Comparison of ENCODE assay signal across 12 cellular contexts in the genomic region with DNA sequence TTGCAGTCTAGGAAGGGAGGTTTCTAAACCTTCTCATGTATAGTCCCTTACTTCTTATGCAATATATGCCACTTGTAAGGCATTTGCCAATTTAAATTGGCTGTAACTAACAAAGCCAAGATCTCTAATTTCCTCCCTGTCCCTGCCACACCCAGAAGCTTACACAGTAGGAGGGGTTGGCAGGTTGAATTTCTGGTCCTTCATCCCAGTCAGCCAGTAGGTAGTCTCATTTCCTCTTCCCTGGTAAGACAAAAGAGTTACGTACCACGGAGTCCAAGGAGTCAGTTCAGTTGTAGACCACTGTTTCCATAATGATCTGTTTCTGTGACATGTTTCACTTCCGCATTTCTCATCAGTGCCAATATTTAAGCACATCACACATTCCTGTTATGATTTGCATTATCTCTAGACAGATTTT. TPM values are rescaled to one million over a fixed set of nuclear protein-coding genes. Genes with fewer than 3 reads are reported as not detected.
A peak's percentile ranks its signal among the peaks of the same experiment; 100 is the strongest.
DNase-seq lines count a peak whose midpoint lies in the region; ATAC-seq, FAIRE-seq and TF ChIP-seq lines count a peak whose summit lies in the region.
"Had no signal": no experiment of that assay in that cellular context is flagged by ENCODE, and none has a peak within 500 bp of the region (broad histone marks: within the 10 kb centered on the region; RNA-seq: fewer than 3 reads in every experiment).

No MANE protein-coding gene starts in this region.

- no peaks in the 10 kb centered on the region for H3K9me2 ChIP-seq in Karpas-422 (replicated peaks; ENCODE audit: insufficient read depth, low read length)

- peak overlapping the region; percentile 84 for H3K4me2 ChIP-seq in Karpas-422 (ENCODE audit: low read depth, low read length, poor library complexity, severe bottlenecking)

- no peaks in the 10 kb centered on the region for H3K36me3 Mint-ChIP-seq in activated CD4-positive, alpha-beta memory T cell treated with anti-CD3 and anti-CD28 coated beads, Interleukin-2, amount 10 ng/mL, durations not matched to agents 7 days and 5 days (ENCODE audit: low read depth)

- no peaks in the 10 kb centered on the region for H3K4me1 Mint-ChIP-seq in activated CD4-positive, alpha-beta memory T cell treated with anti-CD3 and anti-CD28 coated beads, Interleukin-2, amount 10 ng/mL, durations not matched to agents 7 days and 5 days

- H3K4me3 Mint-ChIP-seq in activated CD4-positive, alpha-beta memory T cell treated with anti-CD3 and anti-CD28 coated beads, Interleukin-2, amount 10 ng/mL, durations not matched to agents 7 days and 5 days = no peak overlapping the region
- H3K4me3 Mint-ChIP-seq: activated naive CD8-positive, alpha-beta T cell treated with anti-CD3 and anti-CD28 coated beads, Interleukin-2, amount 50 U/mL, for 24 hours; T-helper 1 cell treated with Interleukin-12 subunit alpha and Interleukin-12 subunit beta and Interleukin-4 antibody, amounts not matched to agents 30 μg/mL and 1 μg/mL, for 36 hours had no signal

- DNase-seq in Karpas-422 = peak; percentile 89
- DNase-seq in lower lobe of right lung = no peak
- no peak for DNase-seq in NCI-H1436 treated with DMSO at 0.1 percent for 48 hours (lab: John Stamatoyannopoulos, UW)
- DNase-seq in NCI-H510A treated with DMSO at 0.1 percent for 48 hours (lab: John Stamatoyannopoulos, UW) = no peak
- no peak for DNase-seq in activated CD4-positive, alpha-beta memory T cell treated with anti-CD3 and anti-CD28 coated beads, Interleukin-2, amount 10 ng/mL, durations not matched to agents 7 days and 5 days
- DNase-seq in small intestine = no peak
- DNase-seq: activated naive CD8-positive, alpha-beta T cell treated with anti-CD3 and anti-CD28 coated beads, Interleukin-2, amount 50 U/mL, for 24 hours; GF-D8 had no signal

- WGBS in small intestine, 3 donors = 68 to 87% (median 81%) methylated on average over 3 of the region's 3 CpGs

- ATAC-seq in GM18519 (IDR thresholded peaks at IDR 0.05; ENCODE audit: low FRiP score, unreplicated experiment) (peak; percentile 48), HG02610 (IDR thresholded peaks at IDR 0.05; ENCODE audit: unreplicated experiment) (peak; percentile 54), lower lobe of right lung (peak; percentile 41 to 71)
- ATAC-seq: activated naive CD8-positive, alpha-beta T cell treated with anti-CD3 and anti-CD28 coated beads, Interleukin-2, amount 50 U/mL, for 24 hours had no signal

- POLR2A ChIA-PET in activated CD4-positive, alpha-beta memory T cell treated with anti-CD3 and anti-CD28 coated beads, Interleukin-2, amount 10 ng/mL, durations not matched to agents 7 days and 5 days (lab: Charles Lee) = no interaction called here

- H3K36me3 ChIP-seq in Karpas-422 (ENCODE audit: insufficient read depth, low read length) (no peaks in the 10 kb centered on the region), lower lobe of right lung (no peaks in the 10 kb centered on the region), small intestine (ENCODE audit: control insufficient read depth in 2 of 2, insufficient read depth in 2 of 2, low read length in 2 of 2) (peaks cover 3 to 40% of the 10 kb centered on the region in 2 donors)

- peak overlapping the region; percentile 60 for H3K4me3 ChIP-seq in Karpas-422 (ENCODE audit: low read length)
- H3K4me3 ChIP-seq in lower lobe of right lung = no peak overlapping the region
- H3K4me3 ChIP-seq in small intestine (ENCODE audit: low read depth in 1 of 2, low read length in 2 of 2) = no peak overlapping the region

- peaks cover 13% of the 10 kb centered on the region for H3K27me3 Mint-ChIP-seq in activated CD4-positive, alpha-beta memory T cell treated with anti-CD3 and anti-CD28 coated beads, Interleukin-2, amount 10 ng/mL, durations not matched to agents 7 days and 5 days

- no peaks in the 10 kb centered on the region for H3K9me3 Mint-ChIP-seq in activated CD4-positive, alpha-beta memory T cell treated with anti-CD3 and anti-CD28 coated beads, Interleukin-2, amount 10 ng/mL, durations not matched to agents 7 days and 5 days

- no peaks in the 10 kb centered on the region for H3K79me2 ChIP-seq in Karpas-422 (ENCODE audit: low read length)

- no peak for TF ChIP-seq CTCF in lower lobe of right lung (IDR thresholded peaks at IDR 0.05)

- H3K9ac ChIP-seq in Karpas-422 (ENCODE audit: low read length) = peak overlapping the region; percentile 65

- H3K27me3 ChIP-seq in Karpas-422 (ENCODE audit: low read length) = no peaks in the 10 kb centered on the region
- no peaks in the 10 kb centered on the region for H3K27me3 ChIP-seq in lower lobe of right lung (ENCODE audit: low read depth)
- no peaks in the 10 kb centered on the region for H3K27me3 ChIP-seq in small intestine (ENCODE audit: control insufficient read depth in 2 of 2, insufficient read depth in 2 of 2, low read length in 2 of 2)
- H3K27me3 ChIP-seq: foreskin keratinocyte had no signal

- FAIRE-seq in small intestine (lab: Jason Lieb, UNC) = no peak

- peak overlapping the region; percentile 54; the same call in 1 of the 2 replicates for H2AFZ ChIP-seq in Karpas-422 (ENCODE audit: low read length)

- H3K27ac ChIP-seq in Karpas-422 (ENCODE audit: low read length) (peak overlapping the region; percentile 97), lower lobe of right lung (no peak overlapping the region), small intestine (ENCODE audit: low read depth in 1 of 2, low read length in 1 of 2) (no peak overlapping the region)
- H3K27ac ChIP-seq: foreskin keratinocyte had no signal

- H4K20me1 ChIP-seq in Karpas-422 (ENCODE audit: insufficient read depth, low read depth, low read length) = no peaks in the 10 kb centered on the region

- CTCF ChIA-PET in activated CD4-positive, alpha-beta memory T cell treated with anti-CD3 and anti-CD28 coated beads, Interleukin-2, amount 10 ng/mL, durations not matched to agents 7 days and 5 days (lab: Charles Lee) = interaction anchor here (1.1 kb wide), 1 partner anchor 14 kb away, joined by 3 read pairs; no protein-coding TSS in a partner anchor

- intact Hi-C loops in lower lobe of right lung (cut with DNase I) = no loop called here

- H3K9me3 ChIP-seq in Karpas-422 (ENCODE audit: low read length) (no peaks in the 10 kb centered on the region), lower lobe of right lung (peaks cover 9% of the 10 kb centered on the region), small intestine (ENCODE audit: control insufficient read depth, low read depth) (no peaks in the 10 kb centered on the region)

- H3K27ac Mint-ChIP-seq in activated CD4-positive, alpha-beta memory T cell treated with anti-CD3 and anti-CD28 coated beads, Interleukin-2, amount 10 ng/mL, durations not matched to agents 7 days and 5 days = no peak overlapping the region
- H3K27ac Mint-ChIP-seq: activated naive CD8-positive, alpha-beta T cell treated with anti-CD3 and anti-CD28 coated beads, Interleukin-2, amount 50 U/mL, for 24 hours; T-helper 1 cell treated with Interleukin-12 subunit alpha and Interleukin-12 subunit beta and Interleukin-4 antibody, amounts not matched to agents 30 μg/mL and 1 μg/mL, for 36 hours had no signal

- peaks cover 49% of the 10 kb centered on the region for H3K4me1 ChIP-seq in Karpas-422 (ENCODE audit: low read length)
- peaks cover 15% of the 10 kb centered on the region for H3K4me1 ChIP-seq in lower lobe of right lung
- peaks cover 0 to under 1% of the 10 kb centered on the region in 2 donors for H3K4me1 ChIP-seq in small intestine (ENCODE audit: control insufficient read depth in 2 of 2, insufficient read depth in 1 of 2, low read depth in 1 of 2, low read length in 1 of 2)

RNA-seq across cellular contexts. Expression of gene PLBD1, which starts 47.0 kb away (rescaled TPM):
- total RNA-seq in Karpas-422 (2014; rRNA removed; shearing (Covaris generic); ENCODE audit: low replicate concordance) = not detected in 2 replicates
- 106 TPM for total RNA-seq in lower lobe of right lung
- not detected for total RNA-seq in activated CD4-positive, alpha-beta memory T cell treated with anti-CD3 and anti-CD28 coated beads, Interleukin-2, amount 10 ng/mL, durations not matched to agents 7 days and 5 days
- polyA plus RNA-seq in small intestine = 10 to 100 TPM in 1 of 3 donors, 1 to 10 TPM in 2; 7.8 to 26.9 (median 9.6) TPM

Comparison
In these comparisons a context has a peak if more than half of its experiments do, and no peak if none do; other contexts are left out.
1. RNA of gene PLBD1, which starts 47.0 kb away (total RNA-seq): 106 TPM in lower lobe of right lung (single experiment); not detected in activated CD4-positive, alpha-beta memory T cell treated with anti-CD3 and anti-CD28 coated beads, Interleukin-2, amount 10 ng/mL, durations not matched to agents 7 days and 5 days and not detected in Karpas-422; every median in the first group is over 100 times any median in the second.
2. Peak in every context shown above with its lines, with median percentiles within 50 percentile points of each other: ATAC-seq.